1 cellular context compared by ENCODE assay signal in genomic region chr9:77750981-77751340, GRCh38.
TF ChIP-seq lines count a peak whose summit lies in the region.

No MANE protein-coding gene starts in this region.

TF ChIP-seq in WTC11, 78 proteins besides CTCF, POLR2A, EP300 and RAD21 (continued from another document):
- no peak for TF ChIP-seq ZNF425 (CRISPR knock-in tag; conservative IDR thresholded peaks at IDR 0.05)
- no peak for TF ChIP-seq ATF3 (CRISPR knock-in tag; conservative IDR thresholded peaks at IDR 0.05)
- TF ChIP-seq E2F4 (CRISPR knock-in tag; IDR thresholded peaks at IDR 0.05; ENCODE audit: borderline replicate concordance, low read depth), result no peak
- TF ChIP-seq EMX1 (CRISPR knock-in tag; IDR thresholded peaks at IDR 0.05), result no peak
- no peak for TF ChIP-seq ZNF396 (CRISPR knock-in tag; IDR thresholded peaks at IDR 0.05; ENCODE audit: borderline replicate concordance)
- TF ChIP-seq ELF4 (CRISPR knock-in tag; IDR thresholded peaks at IDR 0.05; ENCODE audit: low read depth), result no peak
- TF ChIP-seq SOX15 (CRISPR knock-in tag; IDR thresholded peaks at IDR 0.05), result no peak
- no peak for TF ChIP-seq GTF2I (CRISPR knock-in tag; conservative IDR thresholded peaks at IDR 0.05)
- no peak for TF ChIP-seq ZMAT4 (CRISPR knock-in tag; IDR thresholded peaks at IDR 0.05)
- no peak for TF ChIP-seq ZNF232 (CRISPR knock-in tag; IDR thresholded peaks at IDR 0.05)
- TF ChIP-seq ZNF219 (CRISPR knock-in tag; IDR thresholded peaks at IDR 0.05; ENCODE audit: borderline replicate concordance), result no peak
- no peak for TF ChIP-seq TEAD1 (CRISPR knock-in tag; IDR thresholded peaks at IDR 0.05)
- no peak for TF ChIP-seq ZNF317 (CRISPR knock-in tag; IDR thresholded peaks at IDR 0.05; ENCODE audit: borderline replicate concordance, low read depth)
